9 cellular contexts compared by ENCODE assay signal in the genomic region with DNA sequence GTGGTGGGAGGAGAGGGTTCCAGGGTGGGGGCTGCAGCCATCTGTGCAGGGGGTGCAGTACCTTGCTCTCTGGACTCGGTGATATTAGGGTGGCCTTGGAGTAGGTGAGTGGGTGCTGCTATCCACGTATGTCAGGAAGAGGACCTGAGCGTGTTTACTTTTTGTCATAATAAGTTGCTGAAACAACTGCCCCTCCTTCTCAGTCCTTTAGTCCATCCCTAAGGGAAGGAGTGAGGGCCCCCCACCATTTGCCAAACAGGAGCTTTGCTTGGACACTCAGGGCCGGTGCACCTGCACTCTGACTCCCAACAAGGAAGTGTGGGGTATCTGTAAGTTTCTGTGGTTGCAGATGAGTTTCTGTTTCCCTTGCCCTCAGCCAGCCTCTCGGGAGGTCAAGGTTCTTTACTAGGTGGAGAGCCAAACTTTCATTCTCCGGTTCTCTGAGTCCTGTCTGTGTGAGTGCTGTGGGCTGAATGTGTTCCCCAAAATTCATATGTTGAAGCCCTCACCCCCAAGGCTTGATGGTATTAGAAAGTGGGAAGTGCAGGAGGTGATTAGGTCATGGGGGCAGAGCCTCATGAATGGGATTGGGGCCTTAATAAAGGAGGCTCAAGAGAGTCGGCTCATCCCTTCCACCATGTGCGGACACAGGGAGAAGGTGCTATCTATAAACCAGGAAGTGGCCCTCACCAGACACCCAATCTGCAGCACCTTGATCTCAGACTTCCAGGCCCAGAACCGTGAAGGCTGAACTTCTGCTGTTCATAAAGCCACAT. TPM values are rescaled to one million over a fixed set of nuclear protein-coding genes. Genes with fewer than 3 reads are reported as not detected.
DNase-seq lines count a peak whose midpoint lies in the region; ATAC-seq and TF ChIP-seq lines count a peak whose summit lies in the region.
"Had no signal": no experiment of that assay in that cellular context is flagged by ENCODE, and none has a peak within 500 bp of the region (broad histone marks: within the 10 kb centered on the region; RNA-seq: fewer than 3 reads in every experiment).

No MANE protein-coding gene starts in this region.

- no peak for TF ChIP-seq POLR2A in GM18505 (IDR thresholded peaks at IDR 0.05; ENCODE audit: borderline replicate concordance, extremely low read depth, insufficient read depth, insufficient read length)
- no peak for TF ChIP-seq POLR2A in breast epithelium (IDR thresholded peaks at IDR 0.05)

- no peak for TF ChIP-seq CTCF in breast epithelium (IDR thresholded peaks at IDR 0.05)

- no peaks in the 10 kb centered on the region for H3K36me3 Mint-ChIP-seq in activated T-helper 17 cell treated with anti-CD3 and anti-CD28 coated beads, Interleukin-2, amount 50 U/mL, for 72 hours (ENCODE audit: low read depth)
- H3K36me3 Mint-ChIP-seq in activated T-cell treated with anti-CD3 and anti-CD28 coated beads, Interleukin-2, amount 50 U/mL, for 72 hours (ENCODE audit: insufficient read depth in 2 of 2) = no peaks in the 10 kb centered on the region

- H3K27ac ChIP-seq in breast epithelium = no peak overlapping the region

- intact Hi-C loops in breast epithelium (cut with DNase I; ENCODE audit: low total_unique reads) = no loop called here

- H3K27me3 Mint-ChIP-seq in activated T-helper 17 cell treated with anti-CD3 and anti-CD28 coated beads, Interleukin-2, amount 50 U/mL, for 72 hours = no peaks in the 10 kb centered on the region
- peaks cover 19% of the 10 kb centered on the region for H3K27me3 Mint-ChIP-seq in activated T-cell treated with anti-CD3 and anti-CD28 coated beads, Interleukin-2, amount 50 U/mL, for 72 hours (ENCODE audit: low read depth)

- no peaks in the 10 kb centered on the region for H3K27me3 ChIP-seq in breast epithelium

- peak overlapping the region; percentile 11 for H3K27ac Mint-ChIP-seq in activated T-helper 17 cell treated with anti-CD3 and anti-CD28 coated beads, Interleukin-2, amount 50 U/mL, for 72 hours
- no peak overlapping the region for H3K27ac Mint-ChIP-seq in activated T-cell treated with anti-CD3 and anti-CD28 coated beads, Interleukin-2, amount 50 U/mL, for 72 hours

- H3K4me3 Mint-ChIP-seq in activated T-helper 17 cell treated with anti-CD3 and anti-CD28 coated beads, Interleukin-2, amount 50 U/mL, for 72 hours = peak overlapping the region; percentile 33
- no peak overlapping the region for H3K4me3 Mint-ChIP-seq in activated T-cell treated with anti-CD3 and anti-CD28 coated beads, Interleukin-2, amount 50 U/mL, for 72 hours

- ATAC-seq in GM18505 (IDR thresholded peaks at IDR 0.05; ENCODE audit: unreplicated experiment) (peak; percentile 84), GM21367 (IDR thresholded peaks at IDR 0.05; ENCODE audit: unreplicated experiment) (peak; percentile 87), HG03135 (IDR thresholded peaks at IDR 0.05; ENCODE audit: unreplicated experiment) (peak; percentile 94)
- ATAC-seq in activated T-helper 17 cell treated with anti-CD3 and anti-CD28 coated beads, Interleukin-2, amount 50 U/mL, for 72 hours (replicated peaks) = peak; percentile 51
- no peak for ATAC-seq in activated T-cell treated with anti-CD3 and anti-CD28 coated beads, Interleukin-2, amount 50 U/mL, for 72 hours (replicated peaks in 1 of 2)

- no peak for DNase-seq in activated T-cell treated with anti-CD3 and anti-CD28 coated beads, Interleukin-2, amount 50 U/mL, for 72 hours
- DNase-seq in pons (ENCODE audit: low spot score) = no peak
- DNase-seq in putamen (ENCODE audit: low spot score) = no peak
- no peak for DNase-seq in breast epithelium (ENCODE audit: low spot score in 2 of 2)

- H3K4me1 Mint-ChIP-seq in activated T-helper 17 cell treated with anti-CD3 and anti-CD28 coated beads, Interleukin-2, amount 50 U/mL, for 72 hours = peaks cover 40% of the 10 kb centered on the region
- peaks cover 20% of the 10 kb centered on the region for H3K4me1 Mint-ChIP-seq in activated T-cell treated with anti-CD3 and anti-CD28 coated beads, Interleukin-2, amount 50 U/mL, for 72 hours (ENCODE audit: low read depth)

- no peaks in the 10 kb centered on the region for H3K9me3 Mint-ChIP-seq in activated T-helper 17 cell treated with anti-CD3 and anti-CD28 coated beads, Interleukin-2, amount 50 U/mL, for 72 hours
- H3K9me3 Mint-ChIP-seq in activated T-cell treated with anti-CD3 and anti-CD28 coated beads, Interleukin-2, amount 50 U/mL, for 72 hours = no peaks in the 10 kb centered on the region

- H3K4me3 ChIP-seq in breast epithelium = no peak overlapping the region

- H3K36me3 ChIP-seq in breast epithelium = no peaks in the 10 kb centered on the region

- H3K4me1 ChIP-seq in breast epithelium = no peaks in the 10 kb centered on the region

- H3K9me3 ChIP-seq in breast epithelium = no peaks in the 10 kb centered on the region

RNA-seq across cellular contexts. Expression of gene CCR6, which starts 19.7 kb away (rescaled TPM):
- 10 to 100 TPM; 31.5 to 55.7 TPM for total RNA-seq in activated T-helper 17 cell treated with anti-CD3 and anti-CD28 coated beads, Interleukin-2, amount 50 U/mL, for 72 hours
- 1 to 10 TPM; 1.2 to 7.8 TPM for total RNA-seq in activated T-cell treated with anti-CD3 and anti-CD28 coated beads, Interleukin-2, amount 50 U/mL, for 72 hours
- total RNA-seq in breast epithelium = under 1 TPM in 1 of 3 donors, not detected in 2; 0.73 TPM

RNA-seq across cellular contexts. Expression of gene GPR31, which starts 54.6 kb away (rescaled TPM):
- total RNA-seq in activated T-helper 17 cell treated with anti-CD3 and anti-CD28 coated beads, Interleukin-2, amount 50 U/mL, for 72 hours = not detected
- not detected for total RNA-seq in activated T-cell treated with anti-CD3 and anti-CD28 coated beads, Interleukin-2, amount 50 U/mL, for 72 hours
- total RNA-seq in breast epithelium = not detected
- total RNA-seq: skeletal muscle tissue had no signal

Comparison
In these comparisons a context has a peak if more than half of its experiments do, and no peak if none do; other contexts are left out.
1. ATAC-seq: peak in GM18505 (single experiment), GM21367 (single experiment), HG03135 (single experiment) and activated T-helper 17 cell treated with anti-CD3 and anti-CD28 coated beads, Interleukin-2, amount 50 U/mL, for 72 hours (single experiment); none in activated T-cell treated with anti-CD3 and anti-CD28 coated beads, Interleukin-2, amount 50 U/mL, for 72 hours (0 of 2).